9 cellular contexts compared by ENCODE assay signal in genomic region chr2:240584486-240585031, GRCh38. TPM values are rescaled to one million over a fixed set of nuclear protein-coding genes. Genes with fewer than 3 reads are reported as not detected.
DNase-seq lines count a peak whose midpoint lies in the region; ATAC-seq, FAIRE-seq and TF ChIP-seq lines count a peak whose summit lies in the region.
"Had no signal": no experiment of that assay in that cellular context is flagged by ENCODE, and none has a peak within 500 bp of the region (broad histone marks: within the 10 kb centered on the region; RNA-seq: fewer than 3 reads in every experiment).

No MANE protein-coding gene starts in this region.

- H4K20me1 ChIP-seq in MM.1S (ENCODE audit: insufficient read depth, low read length), result no peaks in the 10 kb centered on the region
- peaks cover 17% of the 10 kb centered on the region; the same call in 1 of the 2 replicates for H4K20me1 ChIP-seq in HepG2 (ENCODE audit: insufficient read depth, low read length)

- BruUV-seq in HepG2 (replicated peaks; lab: Mats Ljungman, UMichigan), result no TSS peak

- POLR2A ChIA-PET in WTC11 (lab: Charles Lee), result no interaction called here
- POLR2A ChIA-PET in HepG2 (lab: Yijun Ruan, JAX), result interaction anchor here (5.6 to 6.0 kb wide), 3 partner anchors 18 to 24 kb away, joined by 86 to 149 read pairs (median 147); partner anchors contain the start of genes ANKMY1, DUSP28 and RNPEPL1

- no peak for TF ChIP-seq POLR2A in HepG2 (IDR thresholded peaks at IDR 0.05; ENCODE audit: insufficient read depth in 1 of 2, low read depth in 2 of 2, low read length in 2 of 2)

- H2AFZ ChIP-seq in MM.1S (ENCODE audit: low read length) (no peak overlapping the region), HepG2 (ENCODE audit: low read length) (no peak overlapping the region)

- CTCF ChIA-PET in WTC11 (lab: Charles Lee) (interaction anchor here (0.9 to 4.0 kb wide), 4 partner anchors 16 to 65 kb away, joined by 3 to 40 read pairs (median 10); no protein-coding TSS in a partner anchor), HepG2 (lab: Yijun Ruan, JAX; ENCODE audit: low intra/inter-chr PET ratio, low total read pairs) (interaction anchor here (0.7 kb wide), 1 partner anchor 19 kb away, joined by 3 read pairs; no protein-coding TSS in a partner anchor)

- H3F3A ChIP-seq in MM.1S (ENCODE audit: insufficient read depth, low read length), result peaks cover 46% of the 10 kb centered on the region

- no peaks in the 10 kb centered on the region for H3K27me3 ChIP-seq in HAP-1 (ENCODE audit: low read depth)
- no peaks in the 10 kb centered on the region for H3K27me3 ChIP-seq in MM.1S (replicated peaks; ENCODE audit: insufficient read depth, low read length)
- peaks cover 0 to 4% of the 10 kb centered on the region in 2 experiments; a peak in 1 of 5 replicates for H3K27me3 ChIP-seq in HepG2 (ENCODE audit: control insufficient read depth in 1 of 2, insufficient read depth in 2 of 2, low read length in 2 of 2)
- H3K27me3 ChIP-seq: heart left ventricle had no signal

- intact Hi-C loops in activated CD4-positive, alpha-beta T cell treated with anti-CD3 and anti-CD28 coated beads, Interleukin-2, amount 10 ng/mL, durations not matched to agents 24 days and 14 days (cut with micrococcal nuclease), result loop anchor here (5.0 to 10.0 kb wide), 2 partner anchors 120 to 923 kb away; partner anchors contain the start of gene STK25
- intact Hi-C loops in HepG2 (cut with micrococcal nuclease; ENCODE audit: unreplicated experiment), result no loop called here

- in situ Hi-C loops in HAP-1 (cut with MboI; ENCODE audit: low sequenced_read_pairs), result no loop called here
- in situ Hi-C loops in HepG2 (cut with HindIII; ENCODE audit: extremely low pct_ligation_motif_present, low pct_unique_long_range_greater_than_20kb), result no loop called here

- no peaks in the 10 kb centered on the region for H3K9me2 ChIP-seq in MM.1S (replicated peaks; ENCODE audit: insufficient read depth, low read length)

- peak; percentile 60 for FAIRE-seq in HepG2 (lab: Jason Lieb, UNC)

- H3K36me3 Mint-ChIP-seq in activated CD4-positive, alpha-beta T cell treated with anti-CD3 and anti-CD28 coated beads, Interleukin-2, amount 10 ng/mL, durations not matched to agents 24 days and 14 days (ENCODE audit: low read depth), result peaks cover 20% of the 10 kb centered on the region
- H3K36me3 Mint-ChIP-seq in WTC11, result no peaks in the 10 kb centered on the region; the same call in 1 of the 2 replicates

- H3K36me3 ChIP-seq in HAP-1 (replicated peaks) (0 out of 2 replicates have a peak, but pooled peaks cover 5% of the 10 kb centered on the region), MM.1S (replicated peaks; ENCODE audit: insufficient read depth, low read length) (no peaks in the 10 kb centered on the region), HepG2 (replicated peaks in 1 of 2; ENCODE audit: control insufficient read depth in 1 of 2, insufficient read depth in 2 of 2, low read length in 2 of 2) (peaks cover 4 to 9% of the 10 kb centered on the region in 2 experiments; a peak in 4 of 5 replicates)

- WGBS in HepG2 (ENCODE audit: low lambda C conversion rate), result 79% methylated on average over 3 of the region's 4 CpGs

- peak overlapping the region; percentile 95 for H3K4me3 Mint-ChIP-seq in activated CD4-positive, alpha-beta T cell treated with anti-CD3 and anti-CD28 coated beads, Interleukin-2, amount 10 ng/mL, durations not matched to agents 24 days and 14 days
- peak overlapping the region; percentile 97 for H3K4me3 Mint-ChIP-seq in WTC11

- TF ChIP-seq EP300 in HepG2 (IDR thresholded peaks at IDR 0.05; ENCODE audit: low read depth in 2 of 2, low read length in 2 of 2), result no peak
- TF ChIP-seq EP300 in HepG2 (CRISPR knock-in tag; IDR thresholded peaks at IDR 0.05; ENCODE audit: borderline replicate concordance), result no peak

- no peak for TF ChIP-seq CTCF in MM.1S (IDR thresholded peaks at IDR 0.05; ENCODE audit: low read length)
- TF ChIP-seq CTCF in WTC11 (IDR thresholded peaks at IDR 0.05), result no peak
- TF ChIP-seq CTCF in HepG2 (CRISPR knock-in tag; IDR thresholded peaks at IDR 0.05), result no peak

- H3K27ac ChIP-seq in MM.1S (ENCODE audit: low read length) (peak overlapping the region; percentile 98), HepG2 (ENCODE audit: extremely low read length, insufficient read depth, low read length) (peak overlapping the region; percentile 89)

- ATAC-seq in WTC11 (peak; percentile 46), HepG2 (peak; percentile 1; the same call in 2 of the 3 replicates)
- ATAC-seq: heart left ventricle had no signal

- H3K79me2 ChIP-seq in MM.1S (ENCODE audit: low read length) (peaks cover 66% of the 10 kb centered on the region), HepG2 (ENCODE audit: insufficient read depth, low read length) (peaks cover 75% of the 10 kb centered on the region)

- DNase-seq in activated CD4-positive, alpha-beta T cell treated with anti-CD3 and anti-CD28 coated beads, Interleukin-2, amount 10 ng/mL, durations not matched to agents 24 days and 14 days, result peak; percentile 64
- DNase-seq in activated CD4-positive, alpha-beta T cell treated with anti-CD3 and anti-CD28 coated beads for 4 hours, result no peak
- DNase-seq in HAP-1 (ENCODE audit: low spot score in 2 of 2), result peak in 1 of 2 experiments; percentile 56
- DNase-seq in MM.1S, result peak; percentile 97
- DNase-seq in WTC11 (ENCODE audit: low spot score), result no peak
- DNase-seq in HepG2 (ENCODE audit: low spot score), result peak; percentile 73
- no peak for DNase-seq in stimulated activated naive CD4-positive, alpha-beta T cell treated with Interleukin-2 at 50 U/mL for 16 hours (lab: John Stamatoyannopoulos, UW)
- DNase-seq in stimulated activated CD4-positive, alpha-beta T cell treated with anti-CD3 and anti-CD28 coated beads, Interleukin-12 subunit alpha, Interleukin-12 subunit beta, amount 100 ng/mL, for 4 hours, result no peak

- no peaks in the 10 kb centered on the region for H3K9me3 Mint-ChIP-seq in activated CD4-positive, alpha-beta T cell treated with anti-CD3 and anti-CD28 coated beads, Interleukin-2, amount 10 ng/mL, durations not matched to agents 24 days and 14 days
- no peaks in the 10 kb centered on the region for H3K9me3 Mint-ChIP-seq in WTC11

- peak overlapping the region; percentile 74 for H3K4me2 ChIP-seq in MM.1S (ENCODE audit: low read depth, low read length)
- peak overlapping the region; percentile 98 for H3K4me2 ChIP-seq in HepG2 (ENCODE audit: low read depth, low read length)

- H3K9me3 ChIP-seq in HAP-1 (no peaks in the 10 kb centered on the region), MM.1S (replicated peaks; ENCODE audit: insufficient read depth, low read length) (no peaks in the 10 kb centered on the region), HepG2 (ENCODE audit: low read length) (no peaks in the 10 kb centered on the region)

- peaks cover 39% of the 10 kb centered on the region for H3K4me1 Mint-ChIP-seq in activated CD4-positive, alpha-beta T cell treated with anti-CD3 and anti-CD28 coated beads, Interleukin-2, amount 10 ng/mL, durations not matched to agents 24 days and 14 days
- peaks cover 39% of the 10 kb centered on the region for H3K4me1 Mint-ChIP-seq in WTC11

- peak overlapping the region; percentile 99 for H3K4me3 ChIP-seq in HAP-1
- peak overlapping the region; percentile 89 for H3K4me3 ChIP-seq in MM.1S (ENCODE audit: low read length)
- peak overlapping the region in 2 of 3 experiments; percentile 83 to 90; a peak in 3 of 6 replicates for H3K4me3 ChIP-seq in HepG2 (replicated peaks in 1 of 3; ENCODE audit: insufficient read depth in 1 of 3, low read depth in 2 of 3, low read length in 3 of 3)

- H3K9ac ChIP-seq in MM.1S (ENCODE audit: low read length) (peak overlapping the region; percentile 98), HepG2 (ENCODE audit: insufficient read depth, low read depth, low read length) (peak overlapping the region; percentile 98)

- peak overlapping the region; percentile 27 for H3K27ac Mint-ChIP-seq in activated CD4-positive, alpha-beta T cell treated with anti-CD3 and anti-CD28 coated beads, Interleukin-2, amount 10 ng/mL, durations not matched to agents 24 days and 14 days
- H3K27ac Mint-ChIP-seq in WTC11, result peak overlapping the region; percentile 84

- TF ChIP-seq RAD21 in HepG2 (CRISPR knock-in tag; IDR thresholded peaks at IDR 0.05), result no peak

- peaks cover 26% of the 10 kb centered on the region for H3K4me1 ChIP-seq in HAP-1
- peaks cover 47% of the 10 kb centered on the region for H3K4me1 ChIP-seq in MM.1S (ENCODE audit: low read length)
- peaks cover 77% of the 10 kb centered on the region for H3K4me1 ChIP-seq in HepG2 (ENCODE audit: insufficient read depth, low read length)

- H3K27me3 Mint-ChIP-seq in activated CD4-positive, alpha-beta T cell treated with anti-CD3 and anti-CD28 coated beads, Interleukin-2, amount 10 ng/mL, durations not matched to agents 24 days and 14 days, result no peaks in the 10 kb centered on the region
- no peaks in the 10 kb centered on the region for H3K27me3 Mint-ChIP-seq in WTC11 (ENCODE audit: low read depth)

RNA-seq across cellular contexts. Expression of gene CAPN10, which starts 2.0 kb away (rescaled TPM):
- total RNA-seq in activated CD4-positive, alpha-beta T cell treated with anti-CD3 and anti-CD28 coated beads, Interleukin-2, amount 10 ng/mL, durations not matched to agents 24 days and 14 days, result 48.4 and 51.9 TPM in 2 replicates
- total RNA-seq in WTC11 (2021), result 51.4 to 61.3 TPM (median 54.6 TPM) in 3 replicates
- total RNA-seq in HepG2 (2016; rRNA removed; fragmentation: Illumina TruSeq; extraction: Trizol), result 16.5 and 32.4 TPM in 2 replicates
- total RNA-seq in HepG2 (2016; cell fraction: cytosol; rRNA removed; fragmentation: Illumina TruSeq; extraction: Trizol; ENCODE audit: low read depth), result 18.3 and 20.3 TPM in 2 replicates
- 16.1 and 35.0 TPM in 2 replicates for total RNA-seq in HepG2 (2016; cell fraction: insoluble cytoplasmic fraction; rRNA removed; fragmentation: Illumina TruSeq; extraction: Trizol)
- total RNA-seq in HepG2 (2016; cell fraction: membrane; rRNA removed; fragmentation: Illumina TruSeq; extraction: Trizol), result 28.2 and 28.4 TPM in 2 replicates
- total RNA-seq in HepG2 (2016; cell fraction: nucleus; rRNA removed; fragmentation: Illumina TruSeq; extraction: Trizol), result 26.3 and 36.2 TPM in 2 replicates
- polyA plus RNA-seq in HepG2 (2011; rRNA removed), result 27.6 and 40.7 TPM in 2 replicates
- 15.8 and 24.7 TPM in 2 replicates for polyA plus RNA-seq in HepG2 (2011; cell fraction: cytosol; rRNA removed)
- polyA plus RNA-seq in HepG2 (2011; cell fraction: nucleus; rRNA removed), result 157 and 173 TPM in 2 replicates
- polyA plus RNA-seq in HepG2 (2012), result 24.4 and 27.6 TPM in 2 replicates
- polyA plus RNA-seq in HepG2 (2016; cell fraction: cytosol; fragmentation: Illumina TruSeq; extraction: Trizol; ENCODE audit: low read depth), result 9.1 and 9.4 TPM in 2 replicates
- polyA plus RNA-seq in HepG2 (2016; cell fraction: insoluble cytoplasmic fraction; fragmentation: Illumina TruSeq; extraction: Trizol; ENCODE audit: low read depth), result 17.4 and 18.2 TPM in 2 replicates
- 15.5 and 17.2 TPM in 2 replicates for polyA plus RNA-seq in HepG2 (2016; cell fraction: membrane; fragmentation: Illumina TruSeq; extraction: Trizol; ENCODE audit: low read depth)
- polyA plus RNA-seq in HepG2 (2016; cell fraction: nucleus; fragmentation: Illumina TruSeq; extraction: Trizol; ENCODE audit: insufficient read depth, low read depth), result 59.4 and 61.4 TPM in 2 replicates
- 11.2 and 33.8 TPM in 2 replicates for polyA minus RNA-seq in HepG2 (2011; rRNA and poly(A)+ RNA removed; ENCODE audit: low replicate concordance)
- polyA minus RNA-seq in HepG2 (2011; cell fraction: cytosol; rRNA and poly(A)+ RNA removed), result 10.8 TPM in 2 replicates
- polyA minus RNA-seq in HepG2 (2011; cell fraction: nucleus; rRNA and poly(A)+ RNA removed), result 50.0 and 57.6 TPM in 2 replicates

RNA-seq across cellular contexts. Expression of gene RNPEPL1, which starts 16.3 kb away (rescaled TPM):
- total RNA-seq in activated CD4-positive, alpha-beta T cell treated with anti-CD3 and anti-CD28 coated beads, Interleukin-2, amount 10 ng/mL, durations not matched to agents 24 days and 14 days, result 59.1 and 60.7 TPM in 2 replicates
- total RNA-seq in WTC11 (2021) (18.8 to 20.5 TPM (median 19.4 TPM) in 3 replicates), HepG2 (2016; rRNA removed; fragmentation: Illumina TruSeq; extraction: Trizol) (13.0 and 27.6 TPM in 2 replicates)
- total RNA-seq in HepG2 (2016; cell fraction: cytosol; rRNA removed; fragmentation: Illumina TruSeq; extraction: Trizol; ENCODE audit: low read depth), result 21.9 and 24.8 TPM in 2 replicates
- total RNA-seq in HepG2 (2016; cell fraction: insoluble cytoplasmic fraction; rRNA removed; fragmentation: Illumina TruSeq; extraction: Trizol), result 12.9 and 23.2 TPM in 2 replicates
- 50.1 and 53.8 TPM in 2 replicates for total RNA-seq in HepG2 (2016; cell fraction: membrane; rRNA removed; fragmentation: Illumina TruSeq; extraction: Trizol)
- total RNA-seq in HepG2 (2016; cell fraction: nucleus; rRNA removed; fragmentation: Illumina TruSeq; extraction: Trizol), result 17.5 and 21.9 TPM in 2 replicates
- polyA plus RNA-seq in HepG2 (2011; rRNA removed), result 18.0 and 28.8 TPM in 2 replicates
- 20.3 and 26.3 TPM in 2 replicates for polyA plus RNA-seq in HepG2 (2011; cell fraction: cytosol; rRNA removed)
- 94.3 and 114 TPM in 2 replicates for polyA plus RNA-seq in HepG2 (2011; cell fraction: nucleus; rRNA removed)
- polyA plus RNA-seq in HepG2 (2012), result 37.2 and 56.3 TPM in 2 replicates
- 43.4 and 46.1 TPM in 2 replicates for polyA plus RNA-seq in HepG2 (2016; cell fraction: cytosol; fragmentation: Illumina TruSeq; extraction: Trizol; ENCODE audit: low read depth)
- 40.1 and 49.6 TPM in 2 replicates for polyA plus RNA-seq in HepG2 (2016; cell fraction: insoluble cytoplasmic fraction; fragmentation: Illumina TruSeq; extraction: Trizol; ENCODE audit: low read depth)
- 85.0 and 102 TPM in 2 replicates for polyA plus RNA-seq in HepG2 (2016; cell fraction: membrane; fragmentation: Illumina TruSeq; extraction: Trizol; ENCODE audit: low read depth)
- 57.9 and 59.3 TPM in 2 replicates for polyA plus RNA-seq in HepG2 (2016; cell fraction: nucleus; fragmentation: Illumina TruSeq; extraction: Trizol; ENCODE audit: insufficient read depth, low read depth)
- polyA minus RNA-seq in HepG2 (2011; rRNA and poly(A)+ RNA removed; ENCODE audit: low replicate concordance), result 15.3 and 64.5 TPM in 2 replicates
- polyA minus RNA-seq in HepG2 (2011; cell fraction: cytosol; rRNA and poly(A)+ RNA removed), result 55.0 and 57.6 TPM in 2 replicates
- 18.6 and 21.0 TPM in 2 replicates for polyA minus RNA-seq in HepG2 (2011; cell fraction: nucleus; rRNA and poly(A)+ RNA removed)

RNA-seq across cellular contexts. Expression of gene DUSP28, which starts 24.4 kb away (rescaled TPM):
- total RNA-seq in activated CD4-positive, alpha-beta T cell treated with anti-CD3 and anti-CD28 coated beads, Interleukin-2, amount 10 ng/mL, durations not matched to agents 24 days and 14 days, result 6.3 and 7.9 TPM in 2 replicates
- total RNA-seq in WTC11 (2021) (2.2 to 2.3 TPM (median 2.2 TPM) in 3 replicates), HepG2 (2016; rRNA removed; fragmentation: Illumina TruSeq; extraction: Trizol) (2.5 and 5.2 TPM in 2 replicates)
- total RNA-seq in HepG2 (2016; cell fraction: cytosol; rRNA removed; fragmentation: Illumina TruSeq; extraction: Trizol; ENCODE audit: low read depth), result 4.5 and 4.9 TPM in 2 replicates
- 2.9 and 5.6 TPM in 2 replicates for total RNA-seq in HepG2 (2016; cell fraction: insoluble cytoplasmic fraction; rRNA removed; fragmentation: Illumina TruSeq; extraction: Trizol)
- total RNA-seq in HepG2 (2016; cell fraction: membrane; rRNA removed; fragmentation: Illumina TruSeq; extraction: Trizol), result 6.2 and 6.3 TPM in 2 replicates
- total RNA-seq in HepG2 (2016; cell fraction: nucleus; rRNA removed; fragmentation: Illumina TruSeq; extraction: Trizol), result 7.1 TPM in 2 replicates
- polyA plus RNA-seq in HepG2 (2011; rRNA removed), result 6.7 and 8.6 TPM in 2 replicates
- 3.4 and 4.1 TPM in 2 replicates for polyA plus RNA-seq in HepG2 (2011; cell fraction: cytosol; rRNA removed)
- 6.6 and 6.7 TPM in 2 replicates for polyA plus RNA-seq in HepG2 (2011; cell fraction: nucleus; rRNA removed)
- polyA plus RNA-seq in HepG2 (2012), result 5.4 and 6.8 TPM in 2 replicates
- polyA plus RNA-seq in HepG2 (2016; cell fraction: cytosol; fragmentation: Illumina TruSeq; extraction: Trizol; ENCODE audit: low read depth), result 4.9 and 6.2 TPM in 2 replicates
- polyA plus RNA-seq in HepG2 (2016; cell fraction: insoluble cytoplasmic fraction; fragmentation: Illumina TruSeq; extraction: Trizol; ENCODE audit: low read depth), result 3.9 and 4.1 TPM in 2 replicates
- 5.5 and 7.1 TPM in 2 replicates for polyA plus RNA-seq in HepG2 (2016; cell fraction: membrane; fragmentation: Illumina TruSeq; extraction: Trizol; ENCODE audit: low read depth)
- polyA plus RNA-seq in HepG2 (2016; cell fraction: nucleus; fragmentation: Illumina TruSeq; extraction: Trizol; ENCODE audit: insufficient read depth, low read depth), result 11.1 and 15.5 TPM in 2 replicates
- polyA minus RNA-seq in HepG2 (2011; rRNA and poly(A)+ RNA removed; ENCODE audit: low replicate concordance), result 2.8 and 4.2 TPM in 2 replicates
- 1.7 and 2.2 TPM in 2 replicates for polyA minus RNA-seq in HepG2 (2011; cell fraction: cytosol; rRNA and poly(A)+ RNA removed)
- polyA minus RNA-seq in HepG2 (2011; cell fraction: nucleus; rRNA and poly(A)+ RNA removed), result 11.5 and 12.3 TPM in 2 replicates

RNA-seq across cellular contexts. Expression of gene ANKMY1, which starts 26.8 kb away (rescaled TPM):
- 24.8 and 26.7 TPM in 2 replicates for total RNA-seq in activated CD4-positive, alpha-beta T cell treated with anti-CD3 and anti-CD28 coated beads, Interleukin-2, amount 10 ng/mL, durations not matched to agents 24 days and 14 days
- total RNA-seq in WTC11 (2021), result 4.6 to 7.8 TPM (median 5.2 TPM) in 3 replicates
- 7.3 and 11.7 TPM in 2 replicates for total RNA-seq in HepG2 (2016; rRNA removed; fragmentation: Illumina TruSeq; extraction: Trizol)
- total RNA-seq in HepG2 (2016; cell fraction: cytosol; rRNA removed; fragmentation: Illumina TruSeq; extraction: Trizol; ENCODE audit: low read depth), result 9.7 and 12.6 TPM in 2 replicates
- total RNA-seq in HepG2 (2016; cell fraction: insoluble cytoplasmic fraction; rRNA removed; fragmentation: Illumina TruSeq; extraction: Trizol), result 8.8 and 12.4 TPM in 2 replicates
- total RNA-seq in HepG2 (2016; cell fraction: membrane; rRNA removed; fragmentation: Illumina TruSeq; extraction: Trizol), result 10.6 and 11.9 TPM in 2 replicates
- 23.2 and 30.1 TPM in 2 replicates for total RNA-seq in HepG2 (2016; cell fraction: nucleus; rRNA removed; fragmentation: Illumina TruSeq; extraction: Trizol)
- 18.8 and 20.5 TPM in 2 replicates for polyA plus RNA-seq in HepG2 (2011; rRNA removed)
- 11.7 and 12.1 TPM in 2 replicates for polyA plus RNA-seq in HepG2 (2011; cell fraction: cytosol; rRNA removed)
- polyA plus RNA-seq in HepG2 (2011; cell fraction: nucleus; rRNA removed), result 55.1 and 66.4 TPM in 2 replicates
- 8.0 and 8.9 TPM in 2 replicates for polyA plus RNA-seq in HepG2 (2012)
- 2.6 and 3.4 TPM in 2 replicates for polyA plus RNA-seq in HepG2 (2016; cell fraction: cytosol; fragmentation: Illumina TruSeq; extraction: Trizol; ENCODE audit: low read depth)
- 7.8 and 8.8 TPM in 2 replicates for polyA plus RNA-seq in HepG2 (2016; cell fraction: insoluble cytoplasmic fraction; fragmentation: Illumina TruSeq; extraction: Trizol; ENCODE audit: low read depth)
- 4.9 and 6.3 TPM in 2 replicates for polyA plus RNA-seq in HepG2 (2016; cell fraction: membrane; fragmentation: Illumina TruSeq; extraction: Trizol; ENCODE audit: low read depth)
- 30.4 and 35.4 TPM in 2 replicates for polyA plus RNA-seq in HepG2 (2016; cell fraction: nucleus; fragmentation: Illumina TruSeq; extraction: Trizol; ENCODE audit: insufficient read depth, low read depth)
- 41.3 and 43.1 TPM in 2 replicates for polyA minus RNA-seq in HepG2 (2011; rRNA and poly(A)+ RNA removed; ENCODE audit: low replicate concordance)
- 6.0 and 6.9 TPM in 2 replicates for polyA minus RNA-seq in HepG2 (2011; cell fraction: cytosol; rRNA and poly(A)+ RNA removed)
- polyA minus RNA-seq in HepG2 (2011; cell fraction: nucleus; rRNA and poly(A)+ RNA removed), result 52.8 and 56.1 TPM in 2 replicates

RNA-seq across cellular contexts. Expression of gene GPR35, which starts 40.7 kb away (rescaled TPM):
- total RNA-seq in activated CD4-positive, alpha-beta T cell treated with anti-CD3 and anti-CD28 coated beads, Interleukin-2, amount 10 ng/mL, durations not matched to agents 24 days and 14 days, result 7.1 and 8.7 TPM in 2 replicates
- total RNA-seq in WTC11 (2021), result 0.22 to 0.60 TPM (median 0.46 TPM) in 3 replicates
- total RNA-seq in HepG2 (2016; rRNA removed; fragmentation: Illumina TruSeq; extraction: Trizol), result 21.6 and 27.1 TPM in 2 replicates
- total RNA-seq in HepG2 (2016; cell fraction: cytosol; rRNA removed; fragmentation: Illumina TruSeq; extraction: Trizol; ENCODE audit: low read depth), result 10.2 and 10.8 TPM in 2 replicates
- total RNA-seq in HepG2 (2016; cell fraction: insoluble cytoplasmic fraction; rRNA removed; fragmentation: Illumina TruSeq; extraction: Trizol), result 21.3 and 26.9 TPM in 2 replicates
- total RNA-seq in HepG2 (2016; cell fraction: membrane; rRNA removed; fragmentation: Illumina TruSeq; extraction: Trizol), result 25.5 and 33.7 TPM in 2 replicates
- 19.4 and 20.1 TPM in 2 replicates for total RNA-seq in HepG2 (2016; cell fraction: nucleus; rRNA removed; fragmentation: Illumina TruSeq; extraction: Trizol)
- polyA plus RNA-seq in HepG2 (2011; rRNA removed), result 44.2 and 60.8 TPM in 2 replicates
- 37.9 and 80.2 TPM in 2 replicates for polyA plus RNA-seq in HepG2 (2011; cell fraction: cytosol; rRNA removed)
- polyA plus RNA-seq in HepG2 (2011; cell fraction: nucleus; rRNA removed), result 150 and 165 TPM in 2 replicates
- polyA plus RNA-seq in HepG2 (2012), result 34.0 and 39.9 TPM in 2 replicates
- polyA plus RNA-seq in HepG2 (2016; cell fraction: cytosol; fragmentation: Illumina TruSeq; extraction: Trizol; ENCODE audit: low read depth), result 6.5 and 7.6 TPM in 2 replicates
- 14.4 and 15.8 TPM in 2 replicates for polyA plus RNA-seq in HepG2 (2016; cell fraction: insoluble cytoplasmic fraction; fragmentation: Illumina TruSeq; extraction: Trizol; ENCODE audit: low read depth)
- polyA plus RNA-seq in HepG2 (2016; cell fraction: membrane; fragmentation: Illumina TruSeq; extraction: Trizol; ENCODE audit: low read depth), result 17.8 and 17.9 TPM in 2 replicates
- 29.6 and 37.8 TPM in 2 replicates for polyA plus RNA-seq in HepG2 (2016; cell fraction: nucleus; fragmentation: Illumina TruSeq; extraction: Trizol; ENCODE audit: insufficient read depth, low read depth)
- 0.14 and 219 TPM in 2 replicates for polyA minus RNA-seq in HepG2 (2011; rRNA and poly(A)+ RNA removed; ENCODE audit: low replicate concordance)
- 44.3 and 46.7 TPM in 2 replicates for polyA minus RNA-seq in HepG2 (2011; cell fraction: cytosol; rRNA and poly(A)+ RNA removed)
- 30.9 and 33.3 TPM in 2 replicates for polyA minus RNA-seq in HepG2 (2011; cell fraction: nucleus; rRNA and poly(A)+ RNA removed)

Comparison
In these comparisons a context has a peak if more than half of its experiments do, and no peak if none do; other contexts are left out.
1. DNase-seq: peak in activated CD4-positive, alpha-beta T cell treated with anti-CD3 and anti-CD28 coated beads, Interleukin-2, amount 10 ng/mL, durations not matched to agents 24 days and 14 days (single experiment), MM.1S (single experiment) and HepG2 (single experiment); none in activated CD4-positive, alpha-beta T cell treated with anti-CD3 and anti-CD28 coated beads for 4 hours (0 of 2), WTC11 (single experiment), stimulated activated naive CD4-positive, alpha-beta T cell treated with Interleukin-2 at 50 U/mL for 16 hours (single experiment) and stimulated activated CD4-positive, alpha-beta T cell treated with anti-CD3 and anti-CD28 coated beads, Interleukin-12 subunit alpha, Interleukin-12 subunit beta, amount 100 ng/mL, for 4 hours (single experiment).
2. Peak in every context shown above with its lines, with median percentiles within 50 percentile points of each other: H3K4me3 ChIP-seq.